In genomic region chr12:85948340-85948739, GRCh38 we compare ENCODE assay signal across 23 cellular contexts.
"Had no signal": no experiment of that assay in that cellular context is flagged by ENCODE, and none has a peak within 500 bp of the region (broad histone marks: within the 10 kb centered on the region; RNA-seq: fewer than 3 reads in every experiment).

No MANE protein-coding gene starts in this region.

- ATAC-seq: activated naive CD4-positive, alpha-beta T cell treated with anti-CD3 and anti-CD28 coated beads, Interleukin-2, amount 50 U/mL, for 72 hours; activated T-helper 17 cell treated with anti-CD3 and anti-CD28 coated beads, Interleukin-2, amount 50 U/mL, for 72 hours; left cardiac atrium; sciatic nerve; stimulated activated naive B cell treated with anti-CD40 and anti-IgM and Interleukin-4, amounts not matched to agents 10 μg/mL and 1 μg/mL and 100 μg/mL, for 72 hours had no signal

- H3K36me3 ChIP-seq: adrenal gland, ascending aorta, brain microvascular endothelial cell, esophagus muscularis mucosa, transverse colon had no signal

- H3K27me3 ChIP-seq: adrenal gland, ascending aorta, brain microvascular endothelial cell, transverse colon had no signal

- H3K4me3 ChIP-seq: adrenal gland, ascending aorta, esophagus muscularis mucosa, smooth muscle cell, transverse colon had no signal

- DNase-seq: activated T-cell treated with anti-CD3 and anti-CD28 coated beads, Interleukin-2, amount 50 U/mL, for 1 hour; adrenal gland; brain microvascular endothelial cell; caudate nucleus; effector CD8-positive, alpha-beta T cell; islet precursor cell; left cardiac atrium; naive B cell; nucleus accumbens; stimulated activated CD4-positive, alpha-beta T cell treated with anti-CD3 and anti-CD28 coated beads, Interleukin-15, amount 100 ng/mL, for 24 hours; stimulated activated CD4-positive, alpha-beta T cell treated with anti-CD3 and anti-CD28 coated beads, Interleukin-2, amount 100 ng/mL, for 48 hours; stimulated activated CD8-positive, alpha-beta memory T cell treated with anti-CD3 and anti-CD28 coated beads, Interleukin-4, amount 100 ng/mL, for 48 hours; stimulated activated naive B cell treated with anti-CD40 and anti-IgM and Interleukin-4, amounts not matched to agents 10 μg/mL and 1 μg/mL and 100 μg/mL, for 72 hours; transverse colon had no signal

- H3K4me2 ChIP-seq: smooth muscle cell had no signal

- H3K27ac ChIP-seq: adrenal gland, ascending aorta, brain microvascular endothelial cell, esophagus muscularis mucosa, transverse colon had no signal

- H3K4me1 ChIP-seq: adrenal gland, ascending aorta, esophagus muscularis mucosa had no signal

- FAIRE-seq: endothelial cell of umbilical vein, TTC549, urothelium cell line had no signal

- H3K9me3 ChIP-seq: adrenal gland, ascending aorta, esophagus muscularis mucosa, transverse colon had no signal
